In genomic region chrX:107658660-107659059, GRCh38 we compare ENCODE assay signal across 1 cellular context.
A peak's percentile ranks its signal among the peaks of the same experiment; 100 is the strongest.
TF ChIP-seq lines count a peak whose summit lies in the region.

No MANE protein-coding gene starts in this region.

TF ChIP-seq in HEK293, 187 proteins besides CTCF, POLR2A, EP300 and RAD21 (continued from another document):
- TF ChIP-seq ZNF768 (tag by site-specific recombination; IDR thresholded peaks at IDR 0.05) (no peak), ZNF366 (tag by site-specific recombination; conservative IDR thresholded peaks at IDR 0.05) (peak; percentile 99), ZNF280C (tag by site-specific recombination; IDR thresholded peaks at IDR 0.05) (no peak), ZNF473 (tag by site-specific recombination; IDR thresholded peaks at IDR 0.05) (0 out of 2 replicates have a peak, but pooled peaks have one; percentile 59), ZNF248 (tag by site-specific recombination; IDR thresholded peaks at IDR 0.05) (no peak), ZNF645 (tag by site-specific recombination; IDR thresholded peaks at IDR 0.05) (no peak), ZBTB7A (tag by site-specific recombination; IDR thresholded peaks at IDR 0.05; ENCODE audit: low read depth) (no peak), ZNF558 (tag by site-specific recombination; IDR thresholded peaks at IDR 0.05) (no peak), ZNF391 (tag by site-specific recombination; IDR thresholded peaks at IDR 0.05; ENCODE audit: borderline replicate concordance, low read depth) (no peak), ZNF48 (tag by site-specific recombination; IDR thresholded peaks at IDR 0.05) (no peak), TSHZ1 (tag by site-specific recombination; IDR thresholded peaks at IDR 0.05; ENCODE audit: borderline replicate concordance) (no peak), SP3 (tag by site-specific recombination; IDR thresholded peaks at IDR 0.05) (no peak), ZNF404 (tag by site-specific recombination; IDR thresholded peaks at IDR 0.05) (no peak), ZNF560 (tag by site-specific recombination; IDR thresholded peaks at IDR 0.05; ENCODE audit: borderline replicate concordance) (no peak), ZSCAN4 (tag by site-specific recombination; IDR thresholded peaks at IDR 0.05) (no peak), ZNF148 (tag by site-specific recombination; IDR thresholded peaks at IDR 0.05; ENCODE audit: borderline replicate concordance) (peak; percentile 68; the same call in 1 of the 2 replicates), ZBTB17 (tag by site-specific recombination; IDR thresholded peaks at IDR 0.05) (no peak), ZNF362 (tag by site-specific recombination; IDR thresholded peaks at IDR 0.05) (no peak), ZNF692 (tag by site-specific recombination; IDR thresholded peaks at IDR 0.05) (no peak), ZNF513 (tag by site-specific recombination; IDR thresholded peaks at IDR 0.05) (no peak), ZNF704 (tag by site-specific recombination; IDR thresholded peaks at IDR 0.05) (no peak), OSR2 (tag by site-specific recombination; IDR thresholded peaks at IDR 0.05) (no peak), ZNF121 (tag by site-specific recombination; IDR thresholded peaks at IDR 0.05) (peak; percentile 14; the same call in 1 of the 2 replicates), ZNF114 (tag by site-specific recombination; IDR thresholded peaks at IDR 0.05) (no peak), ZNF830 (tag by site-specific recombination; IDR thresholded peaks at IDR 0.05; ENCODE audit: low read depth) (no peak), PRDM1 (tag by site-specific recombination; IDR thresholded peaks at IDR 0.05) (peak; percentile 100), ZNF169 (tag by site-specific recombination; IDR thresholded peaks at IDR 0.05) (no peak), ZNF292 (tag by site-specific recombination; IDR thresholded peaks at IDR 0.05; ENCODE audit: borderline replicate concordance, low read depth) (no peak), TCF7L2 (IDR thresholded peaks at IDR 0.05; ENCODE audit: borderline replicate concordance, low read depth, low read length) (no peak), ZNF785 (tag by site-specific recombination; IDR thresholded peaks at IDR 0.05) (no peak), ZNF610 (tag by site-specific recombination; IDR thresholded peaks at IDR 0.05; ENCODE audit: borderline replicate concordance) (no peak), ZNF776 (tag by site-specific recombination; IDR thresholded peaks at IDR 0.05; ENCODE audit: borderline replicate concordance) (no peak)
TF ChIP-seq in HEK293: peak in this region for 5.
